ENCODE assay signal across 16 cellular contexts in genomic region chr22:40121463-40121862, GRCh38. TPM values are rescaled to one million over a fixed set of nuclear protein-coding genes. Genes with fewer than 3 reads are reported as not detected.
DNase-seq lines count a peak whose midpoint lies in the region; TF ChIP-seq lines count a peak whose summit lies in the region.
"Had no signal": no experiment of that assay in that cellular context is flagged by ENCODE, and none has a peak within 500 bp of the region (broad histone marks: within the 10 kb centered on the region; RNA-seq: fewer than 3 reads in every experiment).

No MANE protein-coding gene starts in this region.

- WGBS in smooth muscle cell (ENCODE audit: low lambda C conversion rate), result 45% methylated on average over 6 of the region's 6 CpGs

- no peak overlapping the region for H3K4me3 ChIP-seq in smooth muscle cell
- H3K4me3 ChIP-seq: A549, MG63 had no signal

- H3K9me3 Mint-ChIP-seq in HFFc6, result no peaks in the 10 kb centered on the region
- H3K9me3 Mint-ChIP-seq: activated T-helper 2 cell treated with anti-CD3 and anti-CD28 coated beads, Interferon-gamma antibody, Interleukin-2, Interleukin-4, amounts not matched to agents 10 μg/mL and 5 μg/mL and 100 μg/mL, durations not matched to agents 14 hours and 24 hours and 36 hours had no signal

- peaks cover 5% of the 10 kb centered on the region; the same call in 1 of the 2 replicates for H3K4me1 Mint-ChIP-seq in HFFc6 (ENCODE audit: low read depth)

- H3K27ac Mint-ChIP-seq in HFFc6, result no peak overlapping the region
- H3K27ac Mint-ChIP-seq: activated T-helper 2 cell treated with anti-CD3 and anti-CD28 coated beads, Interferon-gamma antibody, Interleukin-2, Interleukin-4, amounts not matched to agents 10 μg/mL and 5 μg/mL and 100 μg/mL, durations not matched to agents 14 hours and 24 hours and 36 hours had no signal

- peak; percentile 7 for DNase-seq in NCI-H2107 treated with DMSO at 0.1 percent for 48 hours (lab: John Stamatoyannopoulos, UW; ENCODE audit: unreplicated experiment)
- no peak for DNase-seq in NCI-H2107 (lab: John Stamatoyannopoulos, UW)
- DNase-seq in NCI-H82 (lab: John Stamatoyannopoulos, UW), result peak; percentile 79
- DNase-seq in globus pallidus (ENCODE audit: low spot score), result peak; percentile 35
- no peak for DNase-seq in smooth muscle cell (lab: John Stamatoyannopoulos, UW; ENCODE audit: unreplicated experiment)
- no peak for DNase-seq in NCI-H1436 treated with DMSO at 0.1 percent for 48 hours (lab: John Stamatoyannopoulos, UW)
- DNase-seq in HFFc6, result no peak
- no peak for DNase-seq in MV-4-11 (lab: John Stamatoyannopoulos, UW)
- DNase-seq: activated CD4-positive, alpha-beta T cell treated with anti-CD3 and anti-CD28 coated beads, Interleukin-2, amount 50 U/mL, for 1 hour; Calu3; kidney; MG63; NCI-H446 treated with DMSO at 0.1 percent for 48 hours; T-helper 1 cell had no signal

- no peaks in the 10 kb centered on the region for H3K36me3 Mint-ChIP-seq in HFFc6 (ENCODE audit: low read depth)

- no peaks in the 10 kb centered on the region for H3K36me3 ChIP-seq in smooth muscle cell (ENCODE audit: low read depth)
- H3K36me3 ChIP-seq: MG63 had no signal

- peak overlapping the region; percentile 55 for H3K27ac ChIP-seq in smooth muscle cell (ENCODE audit: low read depth)
- H3K27ac ChIP-seq: A549 had no signal

- H4K20me1 ChIP-seq in smooth muscle cell (ENCODE audit: low read depth), result no peaks in the 10 kb centered on the region

- H3K27me3 Mint-ChIP-seq in HFFc6 (ENCODE audit: insufficient read depth), result peaks cover 3% of the 10 kb centered on the region

- no peak for TF ChIP-seq CTCF in smooth muscle cell (IDR thresholded peaks at IDR 0.05; ENCODE audit: borderline replicate concordance, insufficient read depth, poor library complexity, severe bottlenecking)
- TF ChIP-seq CTCF in HFFc6 (IDR thresholded peaks at IDR 0.05), result no peak

- H3K4me2 ChIP-seq in smooth muscle cell, result no peak overlapping the region
- H3K4me2 ChIP-seq: A549 had no signal

- H3K9me3 ChIP-seq in smooth muscle cell (replicated peaks; ENCODE audit: low read depth), result no peaks in the 10 kb centered on the region
- H3K9me3 ChIP-seq: A549, MG63 had no signal

- no peak overlapping the region for H2AFZ ChIP-seq in smooth muscle cell (ENCODE audit: low read depth)

- H3F3A ChIP-seq in smooth muscle cell (ENCODE audit: low read depth), result peaks cover 10% of the 10 kb centered on the region

- H3K4me1 ChIP-seq in smooth muscle cell (ENCODE audit: low read depth), result peaks cover 3% of the 10 kb centered on the region
- H3K4me1 ChIP-seq: A549 had no signal

- H3K79me2 ChIP-seq in smooth muscle cell (ENCODE audit: low read depth), result no peaks in the 10 kb centered on the region

- no peak overlapping the region for H3K4me3 Mint-ChIP-seq in HFFc6

- peak overlapping the region; percentile 3 for H3K9ac ChIP-seq in smooth muscle cell (ENCODE audit: low read depth)

- H3K27me3 ChIP-seq in smooth muscle cell (ENCODE audit: low read depth), result no peaks in the 10 kb centered on the region
- H3K27me3 ChIP-seq: MG63 had no signal

RNA-seq across cellular contexts. Expression of gene TNRC6B, which starts 56.3 kb away (rescaled TPM):
- 36.4 and 44.4 TPM in 2 replicates for total RNA-seq in smooth muscle cell
- polyA plus RNA-seq in smooth muscle cell, result 21.5 and 30.2 TPM in 2 replicates
- total RNA-seq in HFFc6 (2021; fragmentation: NEBNext Ultra II Directional; extraction: Animal tissue kit (Norgen Biotek cat#: 25700)), result 10 to 100 TPM; 30.8 to 36.3 (median 34.3) TPM

Comparison
In these comparisons a context has a peak if more than half of its experiments do, and no peak if none do; other contexts are left out.
1. DNase-seq: peak in NCI-H2107 treated with DMSO at 0.1 percent for 48 hours (single experiment), NCI-H82 (single experiment) and globus pallidus (single experiment); none in NCI-H2107 (single experiment), smooth muscle cell (single experiment), NCI-H1436 treated with DMSO at 0.1 percent for 48 hours (single experiment), HFFc6 (single experiment) and MV-4-11 (single experiment).